In genomic region chr15:65204236-65204930, GRCh38 we compare ENCODE assay signal across 23 cellular contexts. TPM values are rescaled to one million over a fixed set of nuclear protein-coding genes. Genes with fewer than 3 reads are reported as not detected.
DNase-seq lines count a peak whose midpoint lies in the region; ATAC-seq and TF ChIP-seq lines count a peak whose summit lies in the region.
"Had no signal": no experiment of that assay in that cellular context is flagged by ENCODE, and none has a peak within 500 bp of the region (broad histone marks: within the 10 kb centered on the region; RNA-seq: fewer than 3 reads in every experiment).

No MANE protein-coding gene starts in this region.

- intact Hi-C loops in cardiac septum (cut with DNase I): loop anchor here (10.0 kb wide), 1 partner anchor 180 kb away; no protein-coding TSS in a partner anchor
- intact Hi-C loops in activated T-helper 2 cell treated with anti-CD3 and anti-CD28 coated beads, Interferon-gamma antibody, Interleukin-2, Interleukin-4, amounts not matched to agents 10 μg/mL and 5 μg/mL and 100 μg/mL, durations not matched to agents 14 hours and 24 hours and 36 hours (cut with micrococcal nuclease): no loop called here

- H3K9me3 ChIP-seq in right atrium auricular region (no peaks in the 10 kb centered on the region), osteoblast (ENCODE audit: low read depth, low read length) (no peaks in the 10 kb centered on the region), tibial nerve (no peaks in the 10 kb centered on the region)
- H3K9me3 ChIP-seq: BLaER1 treated with 17β-estradiol and CSF1 and Interleukin-3, amounts not matched to agents 10 nM and 100 nM had no signal

- H3K27me3 Mint-ChIP-seq in activated T-helper 2 cell treated with anti-CD3 and anti-CD28 coated beads, Interferon-gamma antibody, Interleukin-2, Interleukin-4, amounts not matched to agents 10 μg/mL and 5 μg/mL and 100 μg/mL, durations not matched to agents 14 hours and 24 hours and 36 hours (ENCODE audit: low read depth): peaks cover 8% of the 10 kb centered on the region
- H3K27me3 Mint-ChIP-seq in activated CD4-positive, alpha-beta T cell treated with anti-CD3 and anti-CD28 coated beads, Interleukin-2, amount 10 ng/mL, durations not matched to agents 7 days and 5 days: no peaks in the 10 kb centered on the region

- H3K27me3 ChIP-seq in right atrium auricular region: no peaks in the 10 kb centered on the region
- H3K27me3 ChIP-seq in osteoblast (ENCODE audit: insufficient read depth, low read length): peaks cover 8% of the 10 kb centered on the region
- no peaks in the 10 kb centered on the region for H3K27me3 ChIP-seq in tibial nerve
- H3K27me3 ChIP-seq: BLaER1 treated with 17β-estradiol and CSF1 and Interleukin-3, amounts not matched to agents 10 nM and 100 nM had no signal

- H3K4me1 ChIP-seq in right atrium auricular region (no peaks in the 10 kb centered on the region), osteoblast (ENCODE audit: insufficient read depth, low read length) (no peaks in the 10 kb centered on the region), tibial nerve (peaks cover 0 to 13% (median 0%) of the 10 kb centered on the region in 4 donors)

- H3K9me3 Mint-ChIP-seq in activated T-helper 2 cell treated with anti-CD3 and anti-CD28 coated beads, Interferon-gamma antibody, Interleukin-2, Interleukin-4, amounts not matched to agents 10 μg/mL and 5 μg/mL and 100 μg/mL, durations not matched to agents 14 hours and 24 hours and 36 hours: no peaks in the 10 kb centered on the region
- H3K9me3 Mint-ChIP-seq in activated CD4-positive, alpha-beta T cell treated with anti-CD3 and anti-CD28 coated beads, Interleukin-2, amount 10 ng/mL, durations not matched to agents 7 days and 5 days: no peaks in the 10 kb centered on the region
- H3K9me3 Mint-ChIP-seq: CD8-positive, alpha-beta T cell; HFFc6 had no signal

- H3K36me3 Mint-ChIP-seq in activated T-helper 2 cell treated with anti-CD3 and anti-CD28 coated beads, Interferon-gamma antibody, Interleukin-2, Interleukin-4, amounts not matched to agents 10 μg/mL and 5 μg/mL and 100 μg/mL, durations not matched to agents 14 hours and 24 hours and 36 hours (ENCODE audit: low read depth): no peaks in the 10 kb centered on the region
- H3K36me3 Mint-ChIP-seq in activated CD4-positive, alpha-beta T cell treated with anti-CD3 and anti-CD28 coated beads, Interleukin-2, amount 10 ng/mL, durations not matched to agents 7 days and 5 days (ENCODE audit: low read depth): no peaks in the 10 kb centered on the region
- H3K36me3 Mint-ChIP-seq: CD8-positive, alpha-beta T cell had no signal

- DNase-seq in cardiac septum (ENCODE audit: low spot score) (peak; percentile 57), right atrium auricular region (ENCODE audit: low spot score) (no peak), iPS-NIHi11 (ENCODE audit: low spot score) (peak; percentile 33), osteoblast (ENCODE audit: insufficient read length, low spot score, missing footprints) (peak; percentile 63), tibial nerve (ENCODE audit: low spot score in 2 of 2) (no peak)
- DNase-seq in activated T-helper 2 cell treated with anti-CD3 and anti-CD28 coated beads, Interferon-gamma antibody, Interleukin-2, Interleukin-4, amounts not matched to agents 10 μg/mL and 5 μg/mL and 100 μg/mL, durations not matched to agents 14 hours and 24 hours and 36 hours (ENCODE audit: low spot score): no peak
- no peak for DNase-seq in activated CD4-positive, alpha-beta T cell treated with anti-CD3 and anti-CD28 coated beads, Interleukin-2, amount 10 ng/mL, durations not matched to agents 7 days and 5 days
- DNase-seq: 8988T; Calu3; CD8-positive, alpha-beta T cell; DMS53; DND-41; EL; GOT3; H7; HFFc6 had no signal

- H3K27ac ChIP-seq in right atrium auricular region: no peak overlapping the region
- no peak overlapping the region for H3K27ac ChIP-seq in osteoblast (ENCODE audit: low read depth, low read length)
- H3K27ac ChIP-seq in tibial nerve: no peak overlapping the region
- H3K27ac ChIP-seq: BLaER1 treated with 17β-estradiol and CSF1 and Interleukin-3, amounts not matched to agents 10 nM and 100 nM had no signal

- no peak for TF ChIP-seq POLR2A in tibial nerve (IDR thresholded peaks at IDR 0.05)

- no peak for TF ChIP-seq EP300 in tibial nerve (IDR thresholded peaks at IDR 0.05)

- H3K79me2 ChIP-seq in osteoblast (ENCODE audit: insufficient read depth, low read length): no peaks in the 10 kb centered on the region

- no peak overlapping the region for H3K4me3 ChIP-seq in right atrium auricular region
- no peak overlapping the region for H3K4me3 ChIP-seq in osteoblast (ENCODE audit: insufficient read depth, low read length)
- no peak overlapping the region for H3K4me3 ChIP-seq in tibial nerve
- H3K4me3 ChIP-seq: BLaER1 treated with 17β-estradiol and CSF1 and Interleukin-3, amounts not matched to agents 10 nM and 100 nM; GM12878 had no signal

- no peak overlapping the region for H2AFZ ChIP-seq in osteoblast (ENCODE audit: low read length)

- H3K4me3 Mint-ChIP-seq in activated T-helper 2 cell treated with anti-CD3 and anti-CD28 coated beads, Interferon-gamma antibody, Interleukin-2, Interleukin-4, amounts not matched to agents 10 μg/mL and 5 μg/mL and 100 μg/mL, durations not matched to agents 14 hours and 24 hours and 36 hours (ENCODE audit: low read depth): no peak overlapping the region
- H3K4me3 Mint-ChIP-seq in activated CD4-positive, alpha-beta T cell treated with anti-CD3 and anti-CD28 coated beads, Interleukin-2, amount 10 ng/mL, durations not matched to agents 7 days and 5 days: no peak overlapping the region
- H3K4me3 Mint-ChIP-seq: B cell; CD8-positive, alpha-beta T cell; HFFc6 had no signal

- WGBS in tibial nerve, 2 donors: 93 to 95% methylated on average over 4 to 6 of the region's 6 CpGs

- H3K27ac Mint-ChIP-seq in activated T-helper 2 cell treated with anti-CD3 and anti-CD28 coated beads, Interferon-gamma antibody, Interleukin-2, Interleukin-4, amounts not matched to agents 10 μg/mL and 5 μg/mL and 100 μg/mL, durations not matched to agents 14 hours and 24 hours and 36 hours: no peak overlapping the region
- H3K27ac Mint-ChIP-seq in activated CD4-positive, alpha-beta T cell treated with anti-CD3 and anti-CD28 coated beads, Interleukin-2, amount 10 ng/mL, durations not matched to agents 7 days and 5 days: no peak overlapping the region
- H3K27ac Mint-ChIP-seq: B cell; CD8-positive, alpha-beta T cell; HFFc6 had no signal

- no peaks in the 10 kb centered on the region for H4K20me1 ChIP-seq in osteoblast (ENCODE audit: insufficient read depth, low read length)
- H4K20me1 ChIP-seq: BLaER1 treated with 17β-estradiol and CSF1 and Interleukin-3, amounts not matched to agents 10 nM and 100 nM had no signal

- POLR2A ChIA-PET in activated CD4-positive, alpha-beta T cell treated with anti-CD3 and anti-CD28 coated beads, Interleukin-2, amount 10 ng/mL, durations not matched to agents 7 days and 5 days (lab: Charles Lee): no interaction called here

- no peak overlapping the region for H3K4me2 ChIP-seq in osteoblast (ENCODE audit: insufficient read depth, low read length)
- H3K4me2 ChIP-seq: BLaER1 treated with 17β-estradiol and CSF1 and Interleukin-3, amounts not matched to agents 10 nM and 100 nM had no signal

- CTCF ChIA-PET in activated CD4-positive, alpha-beta T cell treated with anti-CD3 and anti-CD28 coated beads, Interleukin-2, amount 10 ng/mL, durations not matched to agents 7 days and 5 days (lab: Charles Lee): no interaction called here

- TF ChIP-seq CTCF in right atrium auricular region (IDR thresholded peaks at IDR 0.05) (no peak), osteoblast (IDR thresholded peaks at IDR 0.05; ENCODE audit: extremely low read depth, low read depth, low read length) (no peak), tibial nerve (IDR thresholded peaks at IDR 0.05) (no peak)

- H3K4me1 Mint-ChIP-seq in activated T-helper 2 cell treated with anti-CD3 and anti-CD28 coated beads, Interferon-gamma antibody, Interleukin-2, Interleukin-4, amounts not matched to agents 10 μg/mL and 5 μg/mL and 100 μg/mL, durations not matched to agents 14 hours and 24 hours and 36 hours (ENCODE audit: low read depth): no peaks in the 10 kb centered on the region
- H3K4me1 Mint-ChIP-seq in activated CD4-positive, alpha-beta T cell treated with anti-CD3 and anti-CD28 coated beads, Interleukin-2, amount 10 ng/mL, durations not matched to agents 7 days and 5 days: no peaks in the 10 kb centered on the region
- H3K4me1 Mint-ChIP-seq: B cell had no signal

- no peaks in the 10 kb centered on the region for H3K36me3 ChIP-seq in right atrium auricular region
- no peaks in the 10 kb centered on the region for H3K36me3 ChIP-seq in osteoblast (ENCODE audit: insufficient read depth, low read length)
- H3K36me3 ChIP-seq in tibial nerve: peaks cover 0 to 13% (median 0%) of the 10 kb centered on the region in 3 donors
- H3K36me3 ChIP-seq: BLaER1 treated with 17β-estradiol and CSF1 and Interleukin-3, amounts not matched to agents 10 nM and 100 nM had no signal

- no peak for ATAC-seq in HG03520 (IDR thresholded peaks at IDR 0.05; ENCODE audit: unreplicated experiment)
- ATAC-seq: CD8-positive, alpha-beta T cell; GM12878; HCT116; HepG2 had no signal

RNA-seq across cellular contexts. Expression of gene CILP, which starts 6.9 kb away (rescaled TPM):
- total RNA-seq in cardiac septum (24.0 TPM), right atrium auricular region (10 to 100 TPM in 1 of 2 donors, 1 to 10 TPM in 1; 2.2 to 32.0 TPM), osteoblast (under 0.01 TPM in 2 replicates), tibial nerve (100 to 1,000 TPM in 1 of 4 donors, 10 to 100 TPM in 2, 1 to 10 TPM in 1; 7.8 to 209 (median 55.5) TPM)
- 0.05 TPM in 1 of 2 replicates, not detected in the other for total RNA-seq in activated T-helper 2 cell treated with anti-CD3 and anti-CD28 coated beads, Interferon-gamma antibody, Interleukin-2, Interleukin-4, amounts not matched to agents 10 μg/mL and 5 μg/mL and 100 μg/mL, durations not matched to agents 14 hours and 24 hours and 36 hours
- total RNA-seq in activated CD4-positive, alpha-beta T cell treated with anti-CD3 and anti-CD28 coated beads, Interleukin-2, amount 10 ng/mL, durations not matched to agents 7 days and 5 days: under 1 TPM; 0.04 to 0.12 TPM
- total RNA-seq: G401, H7, HepG2 had no signal

RNA-seq across cellular contexts. Expression of gene CLPX, which starts 19.2 kb away (rescaled TPM):
- 55.9 TPM for total RNA-seq in cardiac septum
- 10 to 100 TPM; 28.8 to 39.5 TPM for total RNA-seq in right atrium auricular region
- total RNA-seq in osteoblast: 39.5 and 46.7 TPM in 2 replicates
- 10 to 100 TPM; 29.5 to 96.7 (median 69.7) TPM for total RNA-seq in tibial nerve
- 53.5 and 59.2 TPM in 2 replicates for total RNA-seq in activated T-helper 2 cell treated with anti-CD3 and anti-CD28 coated beads, Interferon-gamma antibody, Interleukin-2, Interleukin-4, amounts not matched to agents 10 μg/mL and 5 μg/mL and 100 μg/mL, durations not matched to agents 14 hours and 24 hours and 36 hours
- 10 to 100 TPM; 44.9 to 47.3 TPM for total RNA-seq in activated CD4-positive, alpha-beta T cell treated with anti-CD3 and anti-CD28 coated beads, Interleukin-2, amount 10 ng/mL, durations not matched to agents 7 days and 5 days

Comparison
In these comparisons a context has a peak if more than half of its experiments do, and no peak if none do; other contexts are left out.
1. DNase-seq: peak in cardiac septum (single experiment), iPS-NIHi11 (single experiment) and osteoblast (single experiment); none in right atrium auricular region (single experiment), tibial nerve (0 of 2), activated T-helper 2 cell treated with anti-CD3 and anti-CD28 coated beads, Interferon-gamma antibody, Interleukin-2, Interleukin-4, amounts not matched to agents 10 μg/mL and 5 μg/mL and 100 μg/mL, durations not matched to agents 14 hours and 24 hours and 36 hours (single experiment) and activated CD4-positive, alpha-beta T cell treated with anti-CD3 and anti-CD28 coated beads, Interleukin-2, amount 10 ng/mL, durations not matched to agents 7 days and 5 days (single experiment).